8 cellular contexts compared by ENCODE assay signal in the genomic region with DNA sequence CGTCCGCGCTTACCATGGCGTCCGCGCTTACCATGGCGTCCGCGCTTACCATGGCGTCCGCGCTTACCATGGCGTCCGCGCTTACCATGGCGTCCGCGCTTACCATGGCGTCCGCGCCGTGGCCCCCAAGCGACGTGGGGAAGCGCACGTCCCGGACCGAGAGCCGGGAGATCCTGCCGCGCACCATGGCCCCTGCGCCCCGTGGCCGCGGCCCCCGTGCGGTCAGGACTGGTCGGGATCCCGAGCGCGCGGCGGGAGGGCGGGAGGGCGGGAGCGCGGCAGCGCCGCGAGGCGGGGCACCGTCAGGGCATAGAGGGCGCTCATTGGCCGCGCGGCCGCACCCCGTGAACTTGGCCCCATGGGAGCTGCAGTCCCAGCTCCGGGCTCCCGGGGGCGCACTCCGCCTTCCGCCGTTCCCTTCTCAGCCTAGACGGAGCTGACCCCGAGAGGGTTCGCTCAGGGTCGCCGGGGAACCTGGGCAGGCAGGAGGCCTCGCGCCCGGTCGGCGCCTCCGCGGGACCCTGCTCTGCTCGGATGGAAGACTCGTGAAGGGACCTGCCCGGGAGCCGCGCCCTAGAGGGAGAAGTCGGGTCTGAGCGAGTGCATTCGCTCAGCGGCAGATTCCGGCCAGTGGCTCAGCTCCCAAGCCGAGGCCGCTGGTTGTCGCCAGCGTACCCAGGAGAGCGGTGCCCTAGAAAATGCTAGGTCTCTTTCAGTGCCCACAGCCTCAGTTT. TPM values are rescaled to one million over a fixed set of nuclear protein-coding genes. Genes with fewer than 3 reads are reported as not detected.
A peak's percentile ranks its signal among the peaks of the same experiment; 100 is the strongest.
DNase-seq lines count a peak whose midpoint lies in the region; ATAC-seq and TF ChIP-seq lines count a peak whose summit lies in the region.

A gene with protein sequence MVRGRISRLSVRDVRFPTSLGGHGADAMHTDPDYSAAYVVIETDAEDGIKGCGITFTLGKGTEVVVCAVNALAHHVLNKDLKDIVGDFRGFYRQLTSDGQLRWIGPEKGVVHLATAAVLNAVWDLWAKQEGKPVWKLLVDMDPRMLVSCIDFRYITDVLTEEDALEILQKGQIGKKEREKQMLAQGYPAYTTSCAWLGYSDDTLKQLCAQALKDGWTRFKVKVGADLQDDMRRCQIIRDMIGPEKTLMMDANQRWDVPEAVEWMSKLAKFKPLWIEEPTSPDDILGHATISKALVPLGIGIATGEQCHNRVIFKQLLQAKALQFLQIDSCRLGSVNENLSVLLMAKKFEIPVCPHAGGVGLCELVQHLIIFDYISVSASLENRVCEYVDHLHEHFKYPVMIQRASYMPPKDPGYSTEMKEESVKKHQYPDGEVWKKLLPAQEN (minus strand): TSS at position 230 of the 734 bp plus-strand sequence. CDS start 43 bp downstream, at position 187.

- H3K4me1 Mint-ChIP-seq in activated naive CD8-positive, alpha-beta T cell treated with anti-CD3 and anti-CD28 coated beads, Interleukin-2, amount 50 U/mL, for 24 hours, result peaks cover 72% of the 10 kb centered on the region
- H3K4me1 Mint-ChIP-seq in type B pancreatic cell (ENCODE audit: unreplicated experiment), result peaks cover 19% of the 10 kb centered on the region

- H3K9me3 Mint-ChIP-seq in activated naive CD8-positive, alpha-beta T cell treated with anti-CD3 and anti-CD28 coated beads, Interleukin-2, amount 50 U/mL, for 24 hours, result no peaks in the 10 kb centered on the region
- H3K9me3 Mint-ChIP-seq in type B pancreatic cell, result no peaks in the 10 kb centered on the region

- DNase-seq in EH (ENCODE audit: low read depth) (peak; percentile 85), T follicular helper cell (ENCODE audit: low read depth) (peak; percentile 50), cardiac septum (ENCODE audit: low spot score) (peak; percentile 89), pons (ENCODE audit: low spot score) (peak; percentile 51), type B pancreatic cell (ENCODE audit: extremely low spot score, unreplicated experiment) (peak; percentile 86)
- DNase-seq in Jurkat, Clone E6-1 (ENCODE audit: low read depth, low spot score), result peak; percentile 81
- DNase-seq in activated naive CD8-positive, alpha-beta T cell treated with anti-CD3 and anti-CD28 coated beads, Interleukin-2, amount 50 U/mL, for 24 hours, result peak; percentile 90

- intact Hi-C loops in cardiac septum (cut with DNase I), result no loop called here

- H3K27ac Mint-ChIP-seq in activated naive CD8-positive, alpha-beta T cell treated with anti-CD3 and anti-CD28 coated beads, Interleukin-2, amount 50 U/mL, for 24 hours, result peak within 1 kb of the TSS; percentile 93
- peak within 1 kb of the TSS; percentile 88 for H3K27ac Mint-ChIP-seq in type B pancreatic cell

- peaks cover 35% of the 10 kb centered on the region for H3K36me3 Mint-ChIP-seq in activated naive CD8-positive, alpha-beta T cell treated with anti-CD3 and anti-CD28 coated beads, Interleukin-2, amount 50 U/mL, for 24 hours (ENCODE audit: low read depth)
- peaks cover 18% of the 10 kb centered on the region for H3K36me3 Mint-ChIP-seq in type B pancreatic cell

- peak within 1 kb of the TSS; percentile 83 for H3K4me3 ChIP-seq in Jurkat, Clone E6-1 (ENCODE audit: low read length)

- ATAC-seq in GM21576 (IDR thresholded peaks at IDR 0.05; ENCODE audit: unreplicated experiment), result peak; percentile 82
- ATAC-seq in activated naive CD8-positive, alpha-beta T cell treated with anti-CD3 and anti-CD28 coated beads, Interleukin-2, amount 50 U/mL, for 24 hours, result peak; percentile 82

- no peaks in the 10 kb centered on the region for H3K27me3 Mint-ChIP-seq in activated naive CD8-positive, alpha-beta T cell treated with anti-CD3 and anti-CD28 coated beads, Interleukin-2, amount 50 U/mL, for 24 hours
- no peaks in the 10 kb centered on the region for H3K27me3 Mint-ChIP-seq in type B pancreatic cell

- H3K4me3 Mint-ChIP-seq in activated naive CD8-positive, alpha-beta T cell treated with anti-CD3 and anti-CD28 coated beads, Interleukin-2, amount 50 U/mL, for 24 hours, result peak within 1 kb of the TSS; percentile 88
- H3K4me3 Mint-ChIP-seq in type B pancreatic cell, result peak within 1 kb of the TSS; percentile 84

- TF ChIP-seq CTCF in type B pancreatic cell (conservative IDR thresholded peaks at IDR 0.05), result peak; percentile 89

RNA-seq across cellular contexts. Expression of the gene that starts here (rescaled TPM):
- 82.7 TPM for polyA plus RNA-seq in Jurkat, Clone E6-1 (2012; ENCODE audit: insufficient read depth, insufficient read length)
- total RNA-seq in cardiac septum (26.8 TPM), type B pancreatic cell (ENCODE audit: low replicate concordance) (43.2 and 63.1 TPM in 2 replicates)

Comparison
In these comparisons a context has a peak if more than half of its experiments do, and no peak if none do; other contexts are left out.
1. Peak in every context shown above with its lines: DNase-seq, ATAC-seq and H3K4me3 ChIP-seq.